Comparison of ENCODE assay signal across 1 cellular context in genomic region chr22:42754658-42755057, GRCh38.
TF ChIP-seq lines count a peak whose summit lies in the region.

No MANE protein-coding gene starts in this region.

TF ChIP-seq in HepG2, 621 proteins besides CTCF, POLR2A, EP300 and RAD21 (continued from another document and continues in another):
- TF ChIP-seq ZNF562 (CRISPR knock-in tag; IDR thresholded peaks at IDR 0.05; ENCODE audit: borderline replicate concordance) (no peak), ZSCAN30 (CRISPR knock-in tag; IDR thresholded peaks at IDR 0.05) (no peak), NCOR1 (IDR thresholded peaks at IDR 0.05; ENCODE audit: borderline replicate concordance, low read length) (peak; percentile 46; the same call in 1 of the 2 replicates), TOPORS (CRISPR knock-in tag; IDR thresholded peaks at IDR 0.05) (no peak), ZNF180 (CRISPR knock-in tag; IDR thresholded peaks at IDR 0.05; ENCODE audit: borderline replicate concordance, low read depth) (no peak), ZNF616 (CRISPR knock-in tag; IDR thresholded peaks at IDR 0.05; ENCODE audit: low read depth) (no peak), TEAD2 (CRISPR knock-in tag; IDR thresholded peaks at IDR 0.05) (no peak), CSRNP1 (CRISPR knock-in tag; IDR thresholded peaks at IDR 0.05) (no peak), DZIP1 (CRISPR knock-in tag; IDR thresholded peaks at IDR 0.05) (no peak), HMG20A (CRISPR knock-in tag; IDR thresholded peaks at IDR 0.05; ENCODE audit: borderline replicate concordance) (peak; percentile 67; the same call in 1 of the 2 replicates), CEBPG (CRISPR knock-in tag; IDR thresholded peaks at IDR 0.05) (peak; percentile 20; the same call in 1 of the 2 replicates), HDAC1 (CRISPR knock-in tag; IDR thresholded peaks at IDR 0.05) (peak; percentile 58; the same call in 1 of the 2 replicates), RFXAP (CRISPR knock-in tag; IDR thresholded peaks at IDR 0.05; ENCODE audit: borderline replicate concordance) (no peak), U2AF1 (optimal IDR thresholded peaks at IDR 0.05; ENCODE audit: low read depth, low read length) (no peak), MBD4 (IDR thresholded peaks at IDR 0.05; ENCODE audit: borderline replicate concordance, low read length) (no peak), SOX6 (IDR thresholded peaks at IDR 0.05) (no peak), SOX6 (CRISPR knock-in tag; IDR thresholded peaks at IDR 0.05) (peak; percentile 75), TAF15 (IDR thresholded peaks at IDR 0.05; ENCODE audit: low read depth, low read length, poor library complexity, severe bottlenecking) (no peak), ARNTL (CRISPR knock-in tag; IDR thresholded peaks at IDR 0.05) (no peak), HNRNPLL (IDR thresholded peaks at IDR 0.05; ENCODE audit: low read depth, low read length, poor library complexity, severe bottlenecking) (no peak), SOX5 (CRISPR knock-in tag; IDR thresholded peaks at IDR 0.05; ENCODE audit: borderline replicate concordance) (peak; percentile 80), FUBP1 (CRISPR knock-in tag; IDR thresholded peaks at IDR 0.05; ENCODE audit: borderline replicate concordance) (no peak), MXD1 (CRISPR knock-in tag; IDR thresholded peaks at IDR 0.05) (no peak), ZNF296 (CRISPR knock-in tag; conservative IDR thresholded peaks at IDR 0.05) (no peak), NFKBIZ (CRISPR knock-in tag; IDR thresholded peaks at IDR 0.05) (no peak), ZNF530 (CRISPR knock-in tag; IDR thresholded peaks at IDR 0.05; ENCODE audit: low read depth) (no peak), NFIC (IDR thresholded peaks at IDR 0.05; ENCODE audit: low read length) (no peak), ZNF354B (CRISPR knock-in tag; IDR thresholded peaks at IDR 0.05) (no peak), ZNF598 (CRISPR knock-in tag; IDR thresholded peaks at IDR 0.05; ENCODE audit: borderline replicate concordance) (no peak), ZFY (CRISPR knock-in tag; IDR thresholded peaks at IDR 0.05) (peak; percentile 22; the same call in 1 of the 2 replicates), ZNF33B (CRISPR knock-in tag; IDR thresholded peaks at IDR 0.05) (no peak), CEBPB (IDR thresholded peaks at IDR 0.05; ENCODE audit: borderline replicate concordance, low read depth, low read length) (no peak), ZNF234 (CRISPR knock-in tag; conservative IDR thresholded peaks at IDR 0.05) (no peak), SMARCC2 (IDR thresholded peaks at IDR 0.05) (no peak), ZBTB2 (CRISPR knock-in tag; IDR thresholded peaks at IDR 0.05; ENCODE audit: low read depth) (no peak), KAT8 (CRISPR knock-in tag; IDR thresholded peaks at IDR 0.05) (0 out of 2 replicates have a peak, but pooled peaks have one; percentile 39), PATZ1 (CRISPR knock-in tag; IDR thresholded peaks at IDR 0.05) (peak; percentile 60; the same call in 1 of the 2 replicates), ATRX (CRISPR knock-in tag; IDR thresholded peaks at IDR 0.05; ENCODE audit: borderline replicate concordance) (no peak), NR2F2 (IDR thresholded peaks at IDR 0.05; ENCODE audit: borderline replicate concordance, low read depth) (no peak), FOSL1 (CRISPR knock-in tag; IDR thresholded peaks at IDR 0.05; ENCODE audit: borderline replicate concordance) (no peak), GABPA (IDR thresholded peaks at IDR 0.05; ENCODE audit: low read depth, low read length) (no peak), GABPA (CRISPR knock-in tag; IDR thresholded peaks at IDR 0.05; ENCODE audit: low read depth) (no peak), PCBP2 (optimal IDR thresholded peaks at IDR 0.05; ENCODE audit: low read depth, low read length, poor library complexity, severe bottlenecking) (no peak), GATA4 (IDR thresholded peaks at IDR 0.05; ENCODE audit: borderline replicate concordance, low read depth) (peak; percentile 63; the same call in 1 of the 2 replicates), ZNF569 (CRISPR knock-in tag; IDR thresholded peaks at IDR 0.05; ENCODE audit: borderline replicate concordance) (no peak), BRD4 (CRISPR knock-in tag; IDR thresholded peaks at IDR 0.05) (no peak), ERF (CRISPR knock-in tag; IDR thresholded peaks at IDR 0.05) (no peak), NONO (IDR thresholded peaks at IDR 0.05) (no peak), NONO (CRISPR knock-in tag; conservative IDR thresholded peaks at IDR 0.05) (peak; percentile 44; the same call in 1 of the 2 replicates), ZNF564 (CRISPR knock-in tag; IDR thresholded peaks at IDR 0.05) (no peak)
- TF ChIP-seq, protein P1, sequence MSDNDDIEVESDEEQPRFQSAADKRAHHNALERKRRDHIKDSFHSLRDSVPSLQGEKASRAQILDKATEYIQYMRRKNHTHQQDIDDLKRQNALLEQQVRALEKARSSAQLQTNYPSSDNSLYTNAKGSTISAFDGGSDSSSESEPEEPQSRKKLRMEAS (IDR thresholded peaks at IDR 0.05), result peak; percentile 72
- TF ChIP-seq, protein P2, sequence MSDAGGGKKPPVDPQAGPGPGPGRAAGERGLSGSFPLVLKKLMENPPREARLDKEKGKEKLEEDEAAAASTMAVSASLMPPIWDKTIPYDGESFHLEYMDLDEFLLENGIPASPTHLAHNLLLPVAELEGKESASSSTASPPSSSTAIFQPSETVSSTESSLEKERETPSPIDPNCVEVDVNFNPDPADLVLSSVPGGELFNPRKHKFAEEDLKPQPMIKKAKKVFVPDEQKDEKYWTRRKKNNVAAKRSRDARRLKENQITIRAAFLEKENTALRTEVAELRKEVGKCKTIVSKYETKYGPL (CRISPR knock-in tag; IDR thresholded peaks at IDR 0.05), result no peak
- TF ChIP-seq, protein P3, sequence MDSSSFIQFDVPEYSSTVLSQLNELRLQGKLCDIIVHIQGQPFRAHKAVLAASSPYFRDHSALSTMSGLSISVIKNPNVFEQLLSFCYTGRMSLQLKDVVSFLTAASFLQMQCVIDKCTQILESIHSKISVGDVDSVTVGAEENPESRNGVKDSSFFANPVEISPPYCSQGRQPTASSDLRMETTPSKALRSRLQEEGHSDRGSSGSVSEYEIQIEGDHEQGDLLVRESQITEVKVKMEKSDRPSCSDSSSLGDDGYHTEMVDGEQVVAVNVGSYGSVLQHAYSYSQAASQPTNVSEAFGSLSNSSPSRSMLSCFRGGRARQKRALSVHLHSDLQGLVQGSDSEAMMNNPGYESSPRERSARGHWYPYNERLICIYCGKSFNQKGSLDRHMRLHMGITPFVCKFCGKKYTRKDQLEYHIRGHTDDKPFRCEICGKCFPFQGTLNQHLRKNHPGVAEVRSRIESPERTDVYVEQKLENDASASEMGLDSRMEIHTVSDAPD (CRISPR knock-in tag; IDR thresholded peaks at IDR 0.05), result no peak
- TF ChIP-seq, protein P4, sequence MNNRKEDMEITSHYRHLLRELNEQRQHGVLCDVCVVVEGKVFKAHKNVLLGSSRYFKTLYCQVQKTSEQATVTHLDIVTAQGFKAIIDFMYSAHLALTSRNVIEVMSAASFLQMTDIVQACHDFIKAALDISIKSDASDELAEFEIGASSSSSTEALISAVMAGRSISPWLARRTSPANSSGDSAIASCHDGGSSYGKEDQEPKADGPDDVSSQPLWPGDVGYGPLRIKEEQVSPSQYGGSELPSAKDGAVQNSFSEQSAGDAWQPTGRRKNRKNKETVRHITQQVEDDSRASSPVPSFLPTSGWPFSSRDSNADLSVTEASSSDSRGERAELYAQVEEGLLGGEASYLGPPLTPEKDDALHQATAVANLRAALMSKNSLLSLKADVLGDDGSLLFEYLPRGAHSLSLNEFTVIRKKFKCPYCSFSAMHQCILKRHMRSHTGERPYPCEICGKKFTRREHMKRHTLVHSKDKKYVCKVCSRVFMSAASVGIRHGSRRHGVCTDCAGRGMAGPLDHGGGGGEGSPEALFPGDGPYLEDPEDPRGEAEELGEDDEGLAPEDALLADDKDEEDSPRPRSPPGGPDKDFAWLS (CRISPR knock-in tag; IDR thresholded peaks at IDR 0.05; ENCODE audit: borderline replicate concordance), result no peak
